ENCODE assay signal across 23 cellular contexts in genomic region chr14:83798421-83798820, GRCh38.
"Had no signal": no experiment of that assay in that cellular context is flagged by ENCODE, and none has a peak within 500 bp of the region (broad histone marks: within the 10 kb centered on the region; RNA-seq: fewer than 3 reads in every experiment).

No MANE protein-coding gene starts in this region.

- ATAC-seq: left colon; left ventricle myocardium superior; lower lobe of right lung; naive thymus-derived CD8-positive, alpha-beta T cell; pancreas; right lobe of liver; stimulated activated naive B cell treated with anti-CD40 and anti-IgM and Interleukin-4, amounts not matched to agents 10 μg/mL and 1 μg/mL and 100 μg/mL, for 72 hours had no signal

- H3K27ac ChIP-seq: colonic mucosa, epithelial cell of prostate, esophagus squamous epithelium, lower lobe of right lung, neutrophil, pancreas, right lobe of liver, thoracic aorta, tibial nerve, upper lobe of left lung had no signal

- H3K27me3 ChIP-seq: colonic mucosa, esophagus squamous epithelium, neutrophil, pancreas, right lobe of liver, tibial nerve, upper lobe of left lung had no signal

- H3K9me3 ChIP-seq: colonic mucosa, esophagus squamous epithelium, lower lobe of right lung, neutrophil, pancreas, right lobe of liver, tibial nerve, upper lobe of left lung had no signal

- H3K4me3 ChIP-seq: colonic mucosa, esophagus squamous epithelium, lower lobe of right lung, pancreas, right lobe of liver, thoracic aorta, tibial nerve, upper lobe of left lung had no signal

- DNase-seq: colonic mucosa; effector CD8-positive, alpha-beta T cell; endodermal cell; esophagus squamous epithelium; foreskin melanocyte; hypothalamus; immature natural killer cell; islet precursor cell; left colon; left ventricle myocardium superior; lower lobe of right lung; naive thymus-derived CD8-positive, alpha-beta T cell; pancreas; right lobe of liver; small intestine; stimulated activated CD4-positive, alpha-beta T cell treated with anti-CD3 and anti-CD28 coated beads, Interleukin-15, amount 100 ng/mL, for 24 hours; stimulated activated CD4-positive, alpha-beta T cell treated with anti-CD3 and anti-CD28 coated beads, Interleukin-2, amount 100 ng/mL, for 48 hours; stimulated activated naive B cell treated with anti-CD40 and anti-IgM and Interleukin-4, amounts not matched to agents 10 μg/mL and 1 μg/mL and 100 μg/mL, for 72 hours; upper lobe of left lung had no signal

- H3K36me3 ChIP-seq: colonic mucosa, esophagus squamous epithelium, lower lobe of right lung, neutrophil, pancreas, right lobe of liver, thoracic aorta, tibial nerve, upper lobe of left lung had no signal

- H3K4me1 ChIP-seq: colonic mucosa, esophagus squamous epithelium, lower lobe of right lung, pancreas, right lobe of liver, tibial nerve, upper lobe of left lung had no signal
